In the genomic region with DNA sequence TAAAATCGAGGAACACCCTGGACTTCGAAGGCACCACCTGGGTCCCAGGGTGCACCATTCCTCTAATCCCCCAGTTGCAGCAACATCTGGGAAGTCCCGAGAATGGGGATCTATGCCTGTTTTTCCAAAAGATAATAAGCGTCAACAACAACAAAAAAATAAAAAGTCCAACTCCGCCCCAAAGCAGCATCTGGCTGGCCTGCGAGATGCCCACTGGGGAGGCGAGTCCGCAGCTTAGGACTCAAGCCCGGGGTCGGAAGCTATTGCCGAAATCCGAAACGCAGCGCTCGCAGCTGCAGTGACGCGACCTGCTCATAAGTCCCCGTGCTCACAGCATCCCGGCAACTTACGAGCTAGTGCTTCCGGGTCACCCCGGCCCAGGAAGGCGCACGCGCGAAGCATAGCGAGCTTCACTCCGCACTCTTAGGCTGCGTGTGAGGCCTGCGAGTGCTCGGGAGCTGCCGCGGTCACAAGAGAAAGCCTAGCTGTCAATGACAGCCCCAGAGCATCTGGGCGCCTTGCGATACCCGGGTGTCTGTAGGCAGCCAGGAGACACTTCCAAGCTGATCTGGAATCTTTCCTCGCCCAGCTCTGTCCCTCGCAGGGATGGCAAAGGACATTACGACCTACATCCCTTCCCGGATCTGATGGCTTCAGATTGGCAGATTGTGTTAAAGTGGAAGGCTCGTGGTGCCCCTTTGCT, we compare ENCODE assay signal across 8 cellular contexts. TPM values are rescaled to one million over a fixed set of nuclear protein-coding genes. Genes with fewer than 3 reads are reported as not detected.
DNase-seq lines count a peak whose midpoint lies in the region; ATAC-seq, FAIRE-seq and TF ChIP-seq lines count a peak whose summit lies in the region.

No MANE protein-coding gene starts in this region.

- no peaks in the 10 kb centered on the region for H4K20me1 ChIP-seq in keratinocyte (ENCODE audit: control insufficient read depth, extremely low read depth, insufficient read depth, low read length)

- ATAC-seq in GM19043 (IDR thresholded peaks at IDR 0.05; ENCODE audit: low read depth, unreplicated experiment) (peak; percentile 100), HG03354 (IDR thresholded peaks at IDR 0.05; ENCODE audit: poor library complexity, severe bottlenecking, unreplicated experiment) (peak; percentile 100)

- H2AFZ ChIP-seq in keratinocyte (ENCODE audit: control insufficient read depth, low read length), result peak overlapping the region; percentile 96

- no peak for TF ChIP-seq CTCF in keratinocyte (optimal IDR thresholded peaks at IDR 0.05 in 1 of 3, IDR thresholded peaks at IDR 0.05 in 1 of 3, conservative IDR thresholded peaks at IDR 0.05 in 1 of 3; ENCODE audit: extremely low read depth in 1 of 3, insufficient read depth in 2 of 3, low read length in 3 of 3)

- H3K9me1 ChIP-seq in keratinocyte (ENCODE audit: control insufficient read depth, extremely low read depth, insufficient read depth, low read length), result no peaks in the 10 kb centered on the region

- H3K79me2 ChIP-seq in keratinocyte (ENCODE audit: control insufficient read depth, insufficient read depth, low read length), result no peaks in the 10 kb centered on the region

- peak; percentile 92 for FAIRE-seq in keratinocyte (lab: Jason Lieb, UNC)

- peak overlapping the region; percentile 95 for H3K4me2 ChIP-seq in keratinocyte (ENCODE audit: control insufficient read depth, extremely low read depth, insufficient read depth, low read depth, low read length)

- peak overlapping the region; percentile 95 for H3K27ac ChIP-seq in keratinocyte (ENCODE audit: control insufficient read depth, insufficient read depth, low read length)

- H3K4me1 ChIP-seq in keratinocyte (ENCODE audit: control insufficient read depth, extremely low read depth, insufficient read depth, low read length), result peaks cover 7% of the 10 kb centered on the region

- no peaks in the 10 kb centered on the region for H3K9me3 ChIP-seq in keratinocyte (ENCODE audit: control insufficient read depth, low read depth, low read length)

- H3K36me3 ChIP-seq in keratinocyte (ENCODE audit: control insufficient read depth in 2 of 2, extremely low read depth in 1 of 2, insufficient read depth in 2 of 2, low read length in 2 of 2), result no peaks in the 10 kb centered on the region

- DNase-seq in AG20443 (ENCODE audit: low spot score) (peak; percentile 98), NCI-H446 treated with DMSO at 0.1 percent for 48 hours (lab: John Stamatoyannopoulos, UW) (peak; percentile 93), cerebellum (ENCODE audit: low spot score) (peak; percentile 96), keratinocyte (ENCODE audit: low read depth, low spot score) (peak; percentile 73)
- DNase-seq in activated CD4-positive, CD25-positive, alpha-beta regulatory T cell treated with anti-CD3 and anti-CD28 coated beads, Interleukin-2, amount 50 U/mL, for 72 hours, result peak; percentile 93
- DNase-seq in stimulated activated CD4-positive, alpha-beta T cell treated with anti-CD3 and anti-CD28 coated beads, Interleukin-12 subunit alpha, Interleukin-12 subunit beta, amount 100 ng/mL, for 48 hours (ENCODE audit: low read depth in 2 of 3, low spot score in 1 of 3), result peak; percentile 86 to 92 (median 91)

- H3K9ac ChIP-seq in keratinocyte (ENCODE audit: control insufficient read depth, extremely low read depth, insufficient read depth, low read length), result peak overlapping the region; percentile 97

- H3K27me3 ChIP-seq in keratinocyte (ENCODE audit: control insufficient read depth, extremely low read depth, insufficient read depth, low read length), result no peaks in the 10 kb centered on the region

- peak overlapping the region; percentile 51 to 95 (median 81) for H3K4me3 ChIP-seq in keratinocyte (ENCODE audit: control insufficient read depth in 2 of 3, extremely low read depth in 1 of 3, insufficient read depth in 2 of 3, low read depth in 1 of 3, low read length in 3 of 3)

- dilution Hi-C loops in keratinocyte (cut with MboI; ENCODE audit: extremely low pct_ligation_motif_present, low sequenced_read_pairs), result no loop called here

RNA-seq across cellular contexts. Expression of gene LTN1, which starts 9.9 kb away (rescaled TPM):
- total RNA-seq in cerebellum, result 46.5 TPM
- 8.6 to 15.8 TPM (median 13.2 TPM) in 3 replicates for polyA plus RNA-seq in keratinocyte
- 8.1 TPM for polyA plus RNA-seq in keratinocyte (2011; ENCODE audit: low read depth)
- 3.9 and 9.2 TPM in 2 replicates for polyA plus RNA-seq in keratinocyte (2011; cell fraction: cytosol; rRNA removed)
- polyA plus RNA-seq in keratinocyte (2011; cell fraction: nucleus; rRNA removed), result 15.7 and 19.0 TPM in 2 replicates
- polyA plus RNA-seq in keratinocyte (2012; ENCODE audit: low replicate concordance), result 8.9 and 9.7 TPM in 2 replicates
- 4.8 to 47.0 TPM (median 34.0 TPM) in 3 replicates for polyA minus RNA-seq in keratinocyte
- polyA minus RNA-seq in keratinocyte (2011; cell fraction: cytosol; rRNA and poly(A)+ RNA removed), result 13.2 TPM
- polyA minus RNA-seq in keratinocyte (2011; cell fraction: nucleus; rRNA and poly(A)+ RNA removed), result 28.3 and 56.9 TPM in 2 replicates

RNA-seq across cellular contexts. Expression of gene RWDD2B, which starts 16.6 kb away (rescaled TPM):
- total RNA-seq in cerebellum, result 8.0 TPM
- polyA plus RNA-seq in keratinocyte, result 18.1 to 26.2 TPM (median 20.1 TPM) in 3 replicates
- polyA plus RNA-seq in keratinocyte (2011; ENCODE audit: low read depth), result 8.8 TPM
- polyA plus RNA-seq in keratinocyte (2011; cell fraction: cytosol; rRNA removed), result 22.5 and 33.1 TPM in 2 replicates
- polyA plus RNA-seq in keratinocyte (2011; cell fraction: nucleus; rRNA removed), result 16.6 and 18.5 TPM in 2 replicates
- 11.5 and 16.8 TPM in 2 replicates for polyA plus RNA-seq in keratinocyte (2012; ENCODE audit: low replicate concordance)
- polyA minus RNA-seq in keratinocyte, result 4.7 to 14.1 TPM (median 10.1 TPM) in 3 replicates
- 9.0 TPM for polyA minus RNA-seq in keratinocyte (2011; cell fraction: cytosol; rRNA and poly(A)+ RNA removed)
- polyA minus RNA-seq in keratinocyte (2011; cell fraction: nucleus; rRNA and poly(A)+ RNA removed), result 2.3 and 4.7 TPM in 2 replicates

RNA-seq across cellular contexts. Expression of gene USP16, which starts 21.9 kb away (rescaled TPM):
- total RNA-seq in cerebellum, result 27.5 TPM
- polyA plus RNA-seq in keratinocyte, result 12.7 to 26.7 TPM (median 16.3 TPM) in 3 replicates
- polyA plus RNA-seq in keratinocyte (2011; ENCODE audit: low read depth), result 82.9 TPM
- 10.5 and 22.2 TPM in 2 replicates for polyA plus RNA-seq in keratinocyte (2011; cell fraction: cytosol; rRNA removed)
- 13.9 and 20.5 TPM in 2 replicates for polyA plus RNA-seq in keratinocyte (2011; cell fraction: nucleus; rRNA removed)
- 18.4 and 23.0 TPM in 2 replicates for polyA plus RNA-seq in keratinocyte (2012; ENCODE audit: low replicate concordance)
- polyA minus RNA-seq in keratinocyte, result 4.1 to 12.6 TPM (median 4.3 TPM) in 3 replicates
- polyA minus RNA-seq in keratinocyte (2011; cell fraction: cytosol; rRNA and poly(A)+ RNA removed), result 6.7 TPM
- polyA minus RNA-seq in keratinocyte (2011; cell fraction: nucleus; rRNA and poly(A)+ RNA removed), result 5.2 and 9.9 TPM in 2 replicates

Comparison
In these comparisons a context has a peak if more than half of its experiments do, and no peak if none do; other contexts are left out.
1. Peak in every context shown above with its lines: DNase-seq, ATAC-seq, H3K4me3 ChIP-seq and H3K27ac ChIP-seq.